ENCODE assay signal across 15 cellular contexts in the genomic region with DNA sequence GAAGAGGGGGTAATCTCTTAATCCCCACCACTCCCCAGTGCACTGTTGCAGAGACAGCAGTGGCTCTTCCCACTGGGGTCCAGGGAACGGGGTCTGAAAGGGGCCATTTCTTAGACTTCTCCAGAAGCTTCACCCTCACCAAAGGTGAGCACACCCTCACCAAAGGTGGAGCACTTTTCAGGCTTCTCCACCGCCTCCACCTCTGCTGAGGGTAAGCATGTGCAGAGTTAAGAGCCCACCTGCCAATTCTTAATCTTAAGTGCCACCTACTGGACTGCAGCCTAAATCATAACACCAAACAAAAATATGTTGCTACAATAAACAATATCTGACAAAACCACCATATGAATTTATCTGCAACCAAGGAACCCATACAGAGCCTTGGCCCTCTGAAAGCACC.
"Had no signal": no experiment of that assay in that cellular context is flagged by ENCODE, and none has a peak within 500 bp of the region (broad histone marks: within the 10 kb centered on the region; RNA-seq: fewer than 3 reads in every experiment).

No MANE protein-coding gene starts in this region.

- H3K4me3 ChIP-seq: lower lobe of right lung, psoas muscle, thoracic aorta had no signal

- H3K36me3 ChIP-seq: brain microvascular endothelial cell, lower lobe of right lung, thoracic aorta had no signal

- ATAC-seq: activated T-cell treated with anti-CD3 and anti-CD28 coated beads, Interleukin-2, amount 50 U/mL, for 72 hours; lower lobe of right lung; sciatic nerve had no signal

- H3K4me1 ChIP-seq: lower lobe of right lung had no signal

- H3K27me3 ChIP-seq: brain microvascular endothelial cell had no signal

- H3K27ac ChIP-seq: brain microvascular endothelial cell, lower lobe of right lung, psoas muscle, thoracic aorta had no signal

- DNase-seq: activated CD4-positive, alpha-beta T cell treated with anti-CD3 and anti-CD28 coated beads, Interleukin-2, amount 10 ng/mL, durations not matched to agents 7 days and 5 days; activated CD8-positive, alpha-beta memory T cell treated with anti-CD3 and anti-CD28 coated beads, Interleukin-2, amount 50 U/mL, for 48 hours; activated gamma-delta T cell treated with Interleukin-2 at 50 U/mL for 16 hours; activated T-cell treated with anti-CD3 and anti-CD28 coated beads, Interleukin-2, amount 50 U/mL, for 72 hours; amygdala; brain microvascular endothelial cell; cerebellar nuclear complex; effector memory CD4-positive, alpha-beta T cell; foreskin melanocyte; immature natural killer cell; lower lobe of right lung; midbrain; psoas muscle had no signal
